16 cellular contexts compared by ENCODE assay signal in the genomic region with DNA sequence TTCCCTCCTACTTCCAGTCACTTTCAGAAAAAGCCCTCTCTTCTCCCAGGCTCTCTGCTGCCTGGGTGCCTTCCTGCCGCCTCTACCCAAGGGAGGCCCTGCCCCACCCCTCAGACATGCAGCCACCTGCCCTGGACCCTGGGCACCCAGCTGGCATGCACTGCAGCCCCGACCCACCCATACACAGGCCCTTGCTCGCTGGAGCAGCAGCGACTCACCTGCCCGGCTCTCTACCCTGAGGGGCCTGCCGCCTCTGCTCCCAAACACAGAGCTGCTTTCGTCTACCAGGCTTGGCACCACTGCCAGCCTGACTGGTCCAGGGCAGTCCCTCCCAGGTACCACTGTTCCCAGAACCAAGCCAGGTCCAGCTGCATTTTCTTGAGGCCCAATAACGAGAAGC. TPM values are rescaled to one million over a fixed set of nuclear protein-coding genes. Genes with fewer than 3 reads are reported as not detected.
A peak's percentile ranks its signal among the peaks of the same experiment; 100 is the strongest.
DNase-seq lines count a peak whose midpoint lies in the region; ATAC-seq and TF ChIP-seq lines count a peak whose summit lies in the region.
"Had no signal": no experiment of that assay in that cellular context is flagged by ENCODE, and none has a peak within 500 bp of the region (broad histone marks: within the 10 kb centered on the region; RNA-seq: fewer than 3 reads in every experiment).

No MANE protein-coding gene starts in this region.

- no peaks in the 10 kb centered on the region for H3K79me2 ChIP-seq in osteoblast (ENCODE audit: insufficient read depth, low read length)

- DNase-seq in NCI-H2171 (lab: John Stamatoyannopoulos, UW) (peak; percentile 23), RWPE2 (ENCODE audit: low spot score) (no peak), epithelial cell of esophagus (ENCODE audit: low read depth) (peak; percentile 94), osteoblast (ENCODE audit: insufficient read length, low spot score, missing footprints) (peak; percentile 65), NCI-H748 (lab: John Stamatoyannopoulos, UW; ENCODE audit: unreplicated experiment) (no peak), SJCRH30 (no peak)
- DNase-seq in activated CD4-positive, CD25-positive, alpha-beta regulatory T cell treated with anti-CD3 and anti-CD28 coated beads, Interleukin-2, amount 50 U/mL, for 72 hours = no peak
- DNase-seq: CD4-positive, alpha-beta memory T cell; MV-4-11; NCI-H446 treated with DMSO at 0.1 percent for 48 hours; NCI-H82; SHP77 had no signal

- H3K27me3 ChIP-seq in RWPE2 (ENCODE audit: insufficient read depth, poor library complexity, severe bottlenecking) (no peaks in the 10 kb centered on the region), osteoblast (ENCODE audit: insufficient read depth, low read length) (no peaks in the 10 kb centered on the region), SJCRH30 (no peaks in the 10 kb centered on the region)

- no peaks in the 10 kb centered on the region for H4K20me1 ChIP-seq in osteoblast (ENCODE audit: insufficient read depth, low read length)

- peaks cover 10% of the 10 kb centered on the region for H3K4me1 ChIP-seq in RWPE2 (ENCODE audit: insufficient read depth, poor library complexity, severe bottlenecking)
- no peaks in the 10 kb centered on the region for H3K4me1 ChIP-seq in osteoblast (ENCODE audit: insufficient read depth, low read length)
- H3K4me1 ChIP-seq in SJCRH30 = no peaks in the 10 kb centered on the region

- ATAC-seq in RWPE2 (ENCODE audit: low read depth) = peak; percentile 84
- ATAC-seq: GM23338 had no signal

- no peak overlapping the region for H3K4me2 ChIP-seq in osteoblast (ENCODE audit: insufficient read depth, low read length)
- H3K4me2 ChIP-seq: GM23338 had no signal

- peak overlapping the region; percentile 29 for H3K27ac ChIP-seq in RWPE2 (ENCODE audit: poor library complexity, severe bottlenecking)
- H3K27ac ChIP-seq in osteoblast (ENCODE audit: low read depth, low read length) = no peak overlapping the region
- H3K27ac ChIP-seq in SJCRH30 = no peak overlapping the region

- H3K4me3 ChIP-seq in RWPE2 (ENCODE audit: severe bottlenecking) = no peak overlapping the region
- H3K4me3 ChIP-seq in epithelial cell of esophagus (ENCODE audit: low read length) = no peak overlapping the region
- H3K4me3 ChIP-seq in osteoblast (ENCODE audit: insufficient read depth, low read length) = no peak overlapping the region
- H3K4me3 ChIP-seq in SJCRH30 = no peak overlapping the region
- H3K4me3 ChIP-seq: GM23338 had no signal

- no peaks in the 10 kb centered on the region for H3K9me3 ChIP-seq in RWPE2 (ENCODE audit: severe bottlenecking)
- no peaks in the 10 kb centered on the region for H3K9me3 ChIP-seq in osteoblast (ENCODE audit: low read depth, low read length)
- no peaks in the 10 kb centered on the region for H3K9me3 ChIP-seq in SJCRH30 (replicated peaks)

- no peak overlapping the region for H2AFZ ChIP-seq in osteoblast (ENCODE audit: low read length)
- H2AFZ ChIP-seq: GM23338 had no signal

- H3K36me3 ChIP-seq in RWPE2 (ENCODE audit: low read depth) (0 out of 2 replicates have a peak, but pooled peaks cover 6% of the 10 kb centered on the region), osteoblast (ENCODE audit: insufficient read depth, low read length) (peaks cover 17% of the 10 kb centered on the region), SJCRH30 (peaks cover 11% of the 10 kb centered on the region; the same call in 1 of the 2 replicates)

- no peak for TF ChIP-seq CTCF in RWPE2 (IDR thresholded peaks at IDR 0.05; ENCODE audit: poor library complexity, severe bottlenecking)
- TF ChIP-seq CTCF in epithelial cell of esophagus (IDR thresholded peaks at IDR 0.05; ENCODE audit: insufficient read depth, low read depth, low read length, missing control alignments) = no peak
- TF ChIP-seq CTCF in osteoblast (IDR thresholded peaks at IDR 0.05; ENCODE audit: extremely low read depth, low read depth, low read length) = no peak

RNA-seq across cellular contexts. Expression of gene TSSK2, which starts 1.2 kb away (rescaled TPM):
- not detected in 2 replicates for total RNA-seq in osteoblast
- not detected in 2 replicates for total RNA-seq in SJCRH30 (2014; rRNA removed; shearing (Covaris generic))
- total RNA-seq: B cell; CD4-positive, alpha-beta memory T cell; Daoy; GM23338; HT1080 had no signal

RNA-seq across cellular contexts. Expression of gene DGCR2, which starts 7.7 kb away (rescaled TPM):
- total RNA-seq in osteoblast = 40.7 and 43.4 TPM in 2 replicates
- 27.6 and 29.3 TPM in 2 replicates for total RNA-seq in SJCRH30 (2014; rRNA removed; shearing (Covaris generic))

RNA-seq across cellular contexts. Expression of gene ESS2, which starts 14.6 kb away (rescaled TPM):
- 19.4 and 22.1 TPM in 2 replicates for total RNA-seq in osteoblast
- total RNA-seq in SJCRH30 (2014; rRNA removed; shearing (Covaris generic)) = 10.4 and 12.0 TPM in 2 replicates

RNA-seq across cellular contexts. Expression of gene GSC2, which starts 20.2 kb away (rescaled TPM):
- not detected in 2 replicates for total RNA-seq in osteoblast
- total RNA-seq in SJCRH30 (2014; rRNA removed; shearing (Covaris generic)) = not detected in 2 replicates
- total RNA-seq: B cell; CD4-positive, alpha-beta memory T cell; Daoy; GM23338; HT1080 had no signal

RNA-seq across cellular contexts. Expression of gene SLC25A1, which starts 48.7 kb away (rescaled TPM):
- 63.7 and 69.2 TPM in 2 replicates for total RNA-seq in osteoblast
- total RNA-seq in SJCRH30 (2014; rRNA removed; shearing (Covaris generic)) = 34.5 and 38.7 TPM in 2 replicates

Comparison
In these comparisons a context has a peak if more than half of its experiments do, and no peak if none do; other contexts are left out.
1. DNase-seq: peak in NCI-H2171 (single experiment), epithelial cell of esophagus (single experiment) and osteoblast (single experiment); none in RWPE2 (single experiment), NCI-H748 (single experiment), SJCRH30 (0 of 2) and activated CD4-positive, CD25-positive, alpha-beta regulatory T cell treated with anti-CD3 and anti-CD28 coated beads, Interleukin-2, amount 50 U/mL, for 72 hours (single experiment).